15 cellular contexts compared by ENCODE assay signal in the genomic region with DNA sequence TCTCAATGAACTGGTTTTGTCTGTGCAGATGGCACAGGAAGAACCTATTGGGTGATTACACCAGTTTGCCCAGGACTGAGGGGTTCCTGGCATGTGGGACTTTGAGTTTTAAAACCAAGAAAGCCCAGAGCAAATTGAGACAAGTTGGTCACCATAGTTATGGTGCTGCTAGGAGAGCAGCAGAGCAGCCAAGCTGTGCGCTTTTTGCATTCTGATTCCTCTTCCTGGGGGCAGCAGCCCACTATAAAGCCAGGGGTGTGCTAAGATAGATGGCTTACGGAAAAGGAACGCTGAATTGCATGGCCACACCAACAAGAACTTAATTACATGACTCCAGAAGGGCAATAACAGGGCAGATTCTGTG. TPM values are rescaled to one million over a fixed set of nuclear protein-coding genes. Genes with fewer than 3 reads are reported as not detected.
DNase-seq lines count a peak whose midpoint lies in the region; ATAC-seq and TF ChIP-seq lines count a peak whose summit lies in the region.
"Had no signal": no experiment of that assay in that cellular context is flagged by ENCODE, and none has a peak within 500 bp of the region (broad histone marks: within the 10 kb centered on the region; RNA-seq: fewer than 3 reads in every experiment).

No MANE protein-coding gene starts in this region.

- ATAC-seq in GM23338 = peak; percentile 15
- no peak for ATAC-seq in lower lobe of right lung
- no peak for ATAC-seq in body of pancreas

- H3K27me3 Mint-ChIP-seq in GM23338 (ENCODE audit: insufficient read depth, low read depth, poor library complexity) = peaks cover 10% of the 10 kb centered on the region
- no peaks in the 10 kb centered on the region for H3K27me3 Mint-ChIP-seq in activated CD4-positive, alpha-beta memory T cell treated with anti-CD3 and anti-CD28 coated beads, Interleukin-2, amount 10 ng/mL, durations not matched to agents 7 days and 5 days

- peaks cover 45% of the 10 kb centered on the region for H3K4me1 ChIP-seq in DOHH2 (ENCODE audit: control insufficient read depth, low read length)
- H3K4me1 ChIP-seq in GM23338 (ENCODE audit: insufficient read depth) = peaks cover 39% of the 10 kb centered on the region
- H3K4me1 ChIP-seq in lower lobe of right lung = peaks cover 5% of the 10 kb centered on the region
- H3K4me1 ChIP-seq in A673 (ENCODE audit: insufficient read depth, low read length, poor library complexity, severe bottlenecking) = no peaks in the 10 kb centered on the region
- no peaks in the 10 kb centered on the region for H3K4me1 ChIP-seq in hepatocyte (ENCODE audit: insufficient read depth)
- H3K4me1 ChIP-seq in body of pancreas = no peaks in the 10 kb centered on the region
- H3K4me1 ChIP-seq: left ventricle myocardium inferior, sigmoid colon had no signal

- TF ChIP-seq CTCF in DOHH2 (IDR thresholded peaks at IDR 0.05; ENCODE audit: low read depth, low read length, poor library complexity, severe bottlenecking) (no peak), GM23338 (conservative IDR thresholded peaks at IDR 0.05; ENCODE audit: low read depth in 2 of 2) (no peak), lower lobe of right lung (IDR thresholded peaks at IDR 0.05) (no peak), A673 (conservative IDR thresholded peaks at IDR 0.05; ENCODE audit: low read depth, low read length) (no peak), hepatocyte (IDR thresholded peaks at IDR 0.05; ENCODE audit: poor library complexity) (no peak), body of pancreas (IDR thresholded peaks at IDR 0.05) (no peak)

- H3K79me2 ChIP-seq in DOHH2 (ENCODE audit: control insufficient read depth, low read length) (no peaks in the 10 kb centered on the region), GM23338 (replicated peaks; ENCODE audit: insufficient read depth) (no peaks in the 10 kb centered on the region), hepatocyte (no peaks in the 10 kb centered on the region)

- H3K4me3 Mint-ChIP-seq in GM23338 = no peak overlapping the region
- no peak overlapping the region for H3K4me3 Mint-ChIP-seq in activated CD4-positive, alpha-beta memory T cell treated with anti-CD3 and anti-CD28 coated beads, Interleukin-2, amount 10 ng/mL, durations not matched to agents 7 days and 5 days

- H3K4me2 ChIP-seq in DOHH2 (ENCODE audit: low read length) (peak overlapping the region; percentile 66), GM23338 (peak overlapping the region; percentile 17), hepatocyte (no peak overlapping the region)

- CTCF ChIA-PET in activated CD4-positive, alpha-beta memory T cell treated with anti-CD3 and anti-CD28 coated beads, Interleukin-2, amount 10 ng/mL, durations not matched to agents 7 days and 5 days (lab: Charles Lee) = interaction anchor here (2.2 kb wide), 1 partner anchor 21 kb away, joined by 17 read pairs; no protein-coding TSS in a partner anchor
- CTCF ChIA-PET in A673 (lab: Charles Lee) = interaction anchor here (0.6 kb wide), 1 partner anchor 34 kb away, joined by 3 read pairs; no protein-coding TSS in a partner anchor

- H3K9me3 ChIP-seq in DOHH2 (ENCODE audit: control insufficient read depth, insufficient read depth, low read length) (peaks cover 7% of the 10 kb centered on the region; the same call in 1 of the 2 replicates), lower lobe of right lung (no peaks in the 10 kb centered on the region), A673 (ENCODE audit: low read depth, low read length, poor library complexity, severe bottlenecking) (no peaks in the 10 kb centered on the region), hepatocyte (ENCODE audit: low read depth) (no peaks in the 10 kb centered on the region), body of pancreas (no peaks in the 10 kb centered on the region)
- H3K9me3 ChIP-seq: left ventricle myocardium inferior, sigmoid colon had no signal

- H3K9me2 ChIP-seq in DOHH2 (replicated peaks; ENCODE audit: control insufficient read depth, low read length) (no peaks in the 10 kb centered on the region), GM23338 (ENCODE audit: insufficient read depth) (peaks cover 13% of the 10 kb centered on the region; the same call in 1 of the 2 replicates), hepatocyte (replicated peaks; ENCODE audit: insufficient read depth) (no peaks in the 10 kb centered on the region)

- no peaks in the 10 kb centered on the region for H3K9me3 Mint-ChIP-seq in GM23338
- H3K9me3 Mint-ChIP-seq in activated CD4-positive, alpha-beta memory T cell treated with anti-CD3 and anti-CD28 coated beads, Interleukin-2, amount 10 ng/mL, durations not matched to agents 7 days and 5 days = peaks cover 27% of the 10 kb centered on the region

- peak; percentile 13 for DNase-seq in GM23338 (ENCODE audit: low spot score)
- no peak for DNase-seq in activated CD4-positive, alpha-beta memory T cell treated with anti-CD3 and anti-CD28 coated beads, Interleukin-2, amount 10 ng/mL, durations not matched to agents 7 days and 5 days
- DNase-seq in lower lobe of right lung = no peak
- DNase-seq in A673 (ENCODE audit: low spot score) = no peak
- DNase-seq in NCI-H526 treated with DMSO at 0.1 percent for 48 hours (lab: John Stamatoyannopoulos, UW) = no peak
- no peak for DNase-seq in hepatocyte (ENCODE audit: low spot score)
- DNase-seq in body of pancreas = no peak
- DNase-seq: HCEC 1CT, left ventricle myocardium inferior, sigmoid colon had no signal

- WGBS in hepatocyte (ENCODE audit: low lambda C conversion rate, missing lambda C conversion rate) = 79% methylated on average over 3 of the region's 3 CpGs
- WGBS in body of pancreas, 2 donors = 66 to 77% methylated on average over 3 of the region's 3 CpGs

- H3K4me3 ChIP-seq in DOHH2 (ENCODE audit: low read length) (peak overlapping the region; percentile 54), GM23338 (no peak overlapping the region), lower lobe of right lung (no peak overlapping the region), A673 (ENCODE audit: low read depth, low read length, poor library complexity, severe bottlenecking) (no peak overlapping the region), hepatocyte (no peak overlapping the region), body of pancreas (no peak overlapping the region)
- H3K4me3 ChIP-seq: left ventricle myocardium inferior, sigmoid colon had no signal

- peaks cover 2% of the 10 kb centered on the region; the same call in 1 of the 3 replicates for H3K36me3 Mint-ChIP-seq in GM23338 (ENCODE audit: low read depth)
- H3K36me3 Mint-ChIP-seq in activated CD4-positive, alpha-beta memory T cell treated with anti-CD3 and anti-CD28 coated beads, Interleukin-2, amount 10 ng/mL, durations not matched to agents 7 days and 5 days (ENCODE audit: low read depth) = peaks cover 44% of the 10 kb centered on the region

- H4K20me1 ChIP-seq in DOHH2 (ENCODE audit: control insufficient read depth, insufficient read depth, low read depth, low read length) (no peaks in the 10 kb centered on the region), GM23338 (replicated peaks; ENCODE audit: insufficient read depth) (no peaks in the 10 kb centered on the region), hepatocyte (ENCODE audit: insufficient read depth, poor library complexity, severe bottlenecking) (no peaks in the 10 kb centered on the region)

- no peak for TF ChIP-seq POLR2A in body of pancreas (IDR thresholded peaks at IDR 0.05)

- peak overlapping the region; percentile 93 for H3K27ac Mint-ChIP-seq in GM23338
- H3K27ac Mint-ChIP-seq in activated CD4-positive, alpha-beta memory T cell treated with anti-CD3 and anti-CD28 coated beads, Interleukin-2, amount 10 ng/mL, durations not matched to agents 7 days and 5 days = peak overlapping the region; percentile 97

- H2AFZ ChIP-seq in GM23338 (no peak overlapping the region), hepatocyte (no peak overlapping the region)

- H3K27me3 ChIP-seq in DOHH2 (ENCODE audit: control insufficient read depth, low read length) (no peaks in the 10 kb centered on the region), GM23338 (ENCODE audit: insufficient read depth) (no peaks in the 10 kb centered on the region), lower lobe of right lung (ENCODE audit: low read depth) (no peaks in the 10 kb centered on the region), A673 (replicated peaks; ENCODE audit: insufficient read depth, low read depth, low read length, poor library complexity) (peaks cover 8% of the 10 kb centered on the region), hepatocyte (no peaks in the 10 kb centered on the region), body of pancreas (no peaks in the 10 kb centered on the region)
- H3K27me3 ChIP-seq: sigmoid colon had no signal

- H3K36me3 ChIP-seq in DOHH2 (ENCODE audit: control insufficient read depth, low read length) (peaks cover 4% of the 10 kb centered on the region; the same call in 1 of the 2 replicates), GM23338 (ENCODE audit: insufficient read depth) (no peaks in the 10 kb centered on the region), lower lobe of right lung (no peaks in the 10 kb centered on the region), A673 (ENCODE audit: insufficient read depth, low read length, poor library complexity, severe bottlenecking) (no peaks in the 10 kb centered on the region), hepatocyte (replicated peaks; ENCODE audit: insufficient read depth, low read depth) (no peaks in the 10 kb centered on the region), body of pancreas (replicated peaks in 1 of 2; ENCODE audit: insufficient read depth in 1 of 2, low read depth in 2 of 2) (no peaks in the 10 kb centered on the region)
- H3K36me3 ChIP-seq: left ventricle myocardium inferior, sigmoid colon had no signal

- peaks cover 48% of the 10 kb centered on the region for H3K4me1 Mint-ChIP-seq in GM23338
- peaks cover 36% of the 10 kb centered on the region for H3K4me1 Mint-ChIP-seq in activated CD4-positive, alpha-beta memory T cell treated with anti-CD3 and anti-CD28 coated beads, Interleukin-2, amount 10 ng/mL, durations not matched to agents 7 days and 5 days

- POLR2A ChIA-PET in activated CD4-positive, alpha-beta memory T cell treated with anti-CD3 and anti-CD28 coated beads, Interleukin-2, amount 10 ng/mL, durations not matched to agents 7 days and 5 days (lab: Charles Lee) = interaction anchor here (0.9 to 2.7 kb wide), 8 partner anchors 10 to 229 kb away, joined by 3 to 20 read pairs (median 6); a partner anchor contains a TSS
- POLR2A ChIA-PET in A673 (lab: Charles Lee; ENCODE audit: low non-redundant PET) = no interaction called here

- intact Hi-C loops in lower lobe of right lung (cut with DNase I) (no loop called here), A673 (cut with micrococcal nuclease; ENCODE audit: unreplicated experiment) (no loop called here), body of pancreas (cut with DNase I) (no loop called here)

- H3F3A ChIP-seq in DOHH2 (ENCODE audit: control insufficient read depth, insufficient read depth) = 0 out of 2 replicates have a peak, but pooled peaks cover 2% of the 10 kb centered on the region
- H3F3A ChIP-seq in GM23338 (replicated peaks; ENCODE audit: low read depth) = peaks cover 14% of the 10 kb centered on the region; the same call in 1 of the 2 replicates

- BruUV-seq in A673 (replicated peaks; lab: Mats Ljungman, UMichigan) = no TSS peak

- peak overlapping the region; percentile 68 for H3K27ac ChIP-seq in DOHH2 (ENCODE audit: low read depth, low read length)
- peak overlapping the region; percentile 97 for H3K27ac ChIP-seq in GM23338 (ENCODE audit: low read depth)
- peak overlapping the region; percentile 11 for H3K27ac ChIP-seq in lower lobe of right lung
- H3K27ac ChIP-seq in A673 (ENCODE audit: low read depth, low read length, poor library complexity, severe bottlenecking) = no peak overlapping the region
- H3K27ac ChIP-seq in hepatocyte = no peak overlapping the region
- no peak overlapping the region for H3K27ac ChIP-seq in body of pancreas
- H3K27ac ChIP-seq: C4-2B, left ventricle myocardium inferior, sigmoid colon had no signal

RNA-seq across cellular contexts. Expression of a gene that starts 49.7 kb away (rescaled TPM):
- total RNA-seq in GM23338 (2014; rRNA removed; shearing (Covaris generic)) = not detected in 2 replicates
- not detected in 2 replicates for polyA plus RNA-seq in GM23338 (2016; fragmentation: Nextera tagmentation; extraction: Ambion mirVana)
- total RNA-seq in activated CD4-positive, alpha-beta memory T cell treated with anti-CD3 and anti-CD28 coated beads, Interleukin-2, amount 10 ng/mL, durations not matched to agents 7 days and 5 days = 1 to 10 TPM; 2.4 TPM
- not detected for total RNA-seq in lower lobe of right lung
- total RNA-seq in A673 (2021) = not detected in 2 replicates
- total RNA-seq in hepatocyte = 0.28 and 1.1 TPM in 2 replicates
- 0.26 and 0.42 TPM in 2 replicates for polyA plus RNA-seq in hepatocyte
- not detected for total RNA-seq in body of pancreas
- total RNA-seq: endothelial cell of umbilical vein, glomerular endothelial cell, left ventricle myocardium inferior, MCF 10A had no signal
- polyA plus RNA-seq: endothelial cell of umbilical vein had no signal

Comparison
In these comparisons a context has a peak if more than half of its experiments do, and no peak if none do; other contexts are left out.
1. H3K27ac ChIP-seq: peak in DOHH2 (single experiment), GM23338 (single experiment) and lower lobe of right lung (single experiment); none in A673 (single experiment), hepatocyte (single experiment) and body of pancreas (0 of 4).